22 cellular contexts compared by ENCODE assay signal in the genomic region with DNA sequence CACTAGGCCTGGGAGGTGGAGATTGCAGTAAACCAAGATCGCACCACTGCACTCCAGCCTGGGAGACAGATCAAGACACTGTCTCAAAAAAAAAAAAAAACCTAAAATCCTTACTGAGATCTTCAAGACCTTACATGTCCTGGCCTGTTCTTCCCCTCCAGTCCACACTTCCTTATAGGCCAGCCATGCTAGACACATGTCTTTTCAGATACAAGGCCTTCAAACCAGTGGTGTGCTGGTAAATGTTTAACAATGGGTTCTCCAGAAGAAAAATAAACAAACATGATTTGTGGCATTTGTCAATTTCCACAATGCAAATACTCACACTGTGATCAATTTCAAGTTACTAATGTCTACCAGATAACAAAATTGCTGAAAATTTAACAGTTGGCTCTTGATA.
A peak's percentile ranks its signal among the peaks of the same experiment; 100 is the strongest.
DNase-seq lines count a peak whose midpoint lies in the region; ATAC-seq, FAIRE-seq and TF ChIP-seq lines count a peak whose summit lies in the region.
"Had no signal": no experiment of that assay in that cellular context is flagged by ENCODE, and none has a peak within 500 bp of the region (broad histone marks: within the 10 kb centered on the region; RNA-seq: fewer than 3 reads in every experiment).

No MANE protein-coding gene starts in this region.

- H3K27ac ChIP-seq in foreskin keratinocyte (no peak overlapping the region), mesenchymal stem cell (ENCODE audit: low read length, poor library complexity, severe bottlenecking) (no peak overlapping the region)
- H3K27ac ChIP-seq: 22Rv1, BLaER1, C4-2B had no signal

- H3K79me1 ChIP-seq in mesenchymal stem cell (replicated peaks; ENCODE audit: low read length, poor library complexity, severe bottlenecking) = no peaks in the 10 kb centered on the region

- no peak overlapping the region for H3K4me3 ChIP-seq in bronchial epithelial cell (ENCODE audit: low read depth, low read length)
- no peak overlapping the region for H3K4me3 ChIP-seq in mesenchymal stem cell (ENCODE audit: insufficient read depth in 1 of 2, low read depth in 1 of 2, low read length in 2 of 2)
- H3K4me3 ChIP-seq: BLaER1, GM23338 had no signal

- ATAC-seq in foreskin keratinocyte = no peak
- ATAC-seq: CD8-positive, alpha-beta T cell; GM23338; HCT116 had no signal

- no peak overlapping the region for H3K14ac ChIP-seq in mesenchymal stem cell (ENCODE audit: low read length in 2 of 2)

- 83% methylated on average over 1 of the region's 1 CpG for WGBS in mesenchymal stem cell

- peak overlapping the region; percentile 31 for H2BK5ac ChIP-seq in mesenchymal stem cell (ENCODE audit: low read depth, low read length, poor library complexity, severe bottlenecking)

- H2AK5ac ChIP-seq in mesenchymal stem cell (ENCODE audit: low read length, severe bottlenecking) = no peak overlapping the region

- H2BK120ac ChIP-seq in mesenchymal stem cell (ENCODE audit: low read depth, low read length) = no peak overlapping the region

- no peak overlapping the region for H4K91ac ChIP-seq in mesenchymal stem cell (ENCODE audit: low read length)

- no peak for FAIRE-seq in bronchial epithelial cell (lab: Jason Lieb, UNC)
- FAIRE-seq: A204.1, GM12891, GM18507 had no signal

- no peak overlapping the region for H3K23ac ChIP-seq in mesenchymal stem cell (ENCODE audit: low read length in 2 of 2)

- H2AFZ ChIP-seq in mesenchymal stem cell (ENCODE audit: low read depth, low read length) = no peak overlapping the region
- H2AFZ ChIP-seq: GM23338 had no signal

- no peak for TF ChIP-seq CTCF in bronchial epithelial cell (IDR thresholded peaks at IDR 0.05; ENCODE audit: insufficient read depth, low read length, severe bottlenecking)
- no peak for TF ChIP-seq CTCF in foreskin keratinocyte (conservative IDR thresholded peaks at IDR 0.05)

- DNase-seq in DMS53 (lab: John Stamatoyannopoulos, UW) (peak; percentile 2), DMS53 treated with DMSO at 0.1 percent for 48 hours (lab: John Stamatoyannopoulos, UW; ENCODE audit: unreplicated experiment) (no peak), bronchial epithelial cell (ENCODE audit: low read depth) (peak; percentile 59), foreskin keratinocyte (peak; percentile 32 to 65), mesenchymal stem cell (no peak), iPS-NIHi11 (ENCODE audit: low spot score) (no peak), NCI-H2107 treated with DMSO at 0.1 percent for 48 hours (lab: John Stamatoyannopoulos, UW; ENCODE audit: unreplicated experiment) (no peak)
- DNase-seq: Caco-2; CD4-positive, CD25-positive, alpha-beta regulatory T cell; CD8-positive, alpha-beta T cell; DMS153; DMS79 treated with DMSO at 0.1 percent for 48 hours; GF-D8; H9 had no signal

- no peak overlapping the region for H2BK12ac ChIP-seq in mesenchymal stem cell (ENCODE audit: low read length in 2 of 2)

- no peak overlapping the region for H4K8ac ChIP-seq in mesenchymal stem cell (ENCODE audit: low read length)

- no peak overlapping the region for H3K9ac ChIP-seq in mesenchymal stem cell (ENCODE audit: low read length)
- H3K9ac ChIP-seq: BLaER1 had no signal

- H3K4ac ChIP-seq in mesenchymal stem cell (ENCODE audit: low read depth in 1 of 2, low read length in 2 of 2) = no peak overlapping the region

- peaks cover 9% of the 10 kb centered on the region for H3K9me3 ChIP-seq in mesenchymal stem cell (ENCODE audit: control insufficient read depth, low read length)
- H3K9me3 ChIP-seq: Caco-2 had no signal

- H3K4me1 ChIP-seq in foreskin keratinocyte (peaks cover 6% of the 10 kb centered on the region), mesenchymal stem cell (ENCODE audit: control insufficient read depth, insufficient read depth, low read depth, low read length) (no peaks in the 10 kb centered on the region)
- H3K4me1 ChIP-seq: BLaER1, Caco-2 had no signal

- H3K27me3 ChIP-seq in bronchial epithelial cell (ENCODE audit: control insufficient read depth, insufficient read depth, low read length) (no peaks in the 10 kb centered on the region), foreskin keratinocyte (no peaks in the 10 kb centered on the region), mesenchymal stem cell (ENCODE audit: control insufficient read depth in 1 of 2, insufficient read depth in 1 of 2, low read length in 2 of 2) (peaks cover 0 to 32% of the 10 kb centered on the region in 2 experiments)
- H3K27me3 ChIP-seq: BLaER1 had no signal

- H2BK15ac ChIP-seq in mesenchymal stem cell (ENCODE audit: low read depth, poor library complexity, severe bottlenecking) = no peak overlapping the region

- no peak overlapping the region for H3K4me2 ChIP-seq in mesenchymal stem cell (ENCODE audit: low read length, poor library complexity, severe bottlenecking)
- H3K4me2 ChIP-seq: BLaER1, GM23338 had no signal

- H3K18ac ChIP-seq in mesenchymal stem cell (ENCODE audit: low read depth in 1 of 2, low read length in 2 of 2) = no peak overlapping the region

- H3K36me3 ChIP-seq in bronchial epithelial cell (ENCODE audit: control insufficient read depth, insufficient read depth, low read length) (no peaks in the 10 kb centered on the region), mesenchymal stem cell (ENCODE audit: control insufficient read depth in 1 of 2, insufficient read depth in 2 of 2, low read depth in 1 of 2, low read length in 2 of 2) (no peaks in the 10 kb centered on the region)
- H3K36me3 ChIP-seq: BLaER1 had no signal

Comparison
In these comparisons a context has a peak if more than half of its experiments do, and no peak if none do; other contexts are left out.
1. DNase-seq: peak in DMS53 (single experiment), bronchial epithelial cell (single experiment) and foreskin keratinocyte (2 of 2); none in DMS53 treated with DMSO at 0.1 percent for 48 hours (single experiment), mesenchymal stem cell (single experiment), iPS-NIHi11 (single experiment) and NCI-H2107 treated with DMSO at 0.1 percent for 48 hours (single experiment).